ENCODE assay signal across 7 cellular contexts in genomic region chr9:121267689-121268597, GRCh38. TPM values are rescaled to one million over a fixed set of nuclear protein-coding genes. Genes with fewer than 3 reads are reported as not detected.
A peak's percentile ranks its signal among the peaks of the same experiment; 100 is the strongest.
DNase-seq lines count a peak whose midpoint lies in the region; ATAC-seq, FAIRE-seq and TF ChIP-seq lines count a peak whose summit lies in the region.

TSS of gene GSN (plus strand) at chr9:121268162. CDS start at chr9:121301972, 33,810 bp downstream.

- peak within 1 kb of the TSS; percentile 63 to 94 (median 72) for H3K4me3 ChIP-seq in H1 (ENCODE audit: extremely low read depth in 1 of 4, insufficient read depth in 2 of 4, low read depth in 3 of 4, low read length in 4 of 4)

- POLR2A ChIA-PET in H1 (lab: Charles Lee; ENCODE audit: partially characterized antibody), result interaction anchor here (1.3 to 2.6 kb wide), 6 partner anchors 15 to 54 kb away, joined by 5 to 19 read pairs (median 6); no protein-coding TSS in a partner anchor

- H2BK20ac ChIP-seq in H1 (ENCODE audit: low read length), result 0 out of 2 replicates have a peak within 1 kb of the TSS, but pooled peaks have one; percentile 18

- H3K23me2 ChIP-seq in H1 (ENCODE audit: low read depth, low read length), result peaks cover 16% of the 10 kb centered on the region

- no peak within 1 kb of the TSS for H3K23ac ChIP-seq in H1 (ENCODE audit: insufficient read length)

- H4K20me1 ChIP-seq in H1 (replicated peaks in 1 of 2; ENCODE audit: control insufficient read depth in 1 of 2, insufficient read depth in 2 of 2, low read length in 2 of 2), result no peaks in the 10 kb centered on the region

- H2BK15ac ChIP-seq in H1 (ENCODE audit: low read length), result no peak within 1 kb of the TSS; the same call in 1 of the 2 replicates

- H2AFZ ChIP-seq in H1 (ENCODE audit: low read length), result peak within 1 kb of the TSS; percentile 79; the same call in 1 of the 2 replicates

- no peak within 1 kb of the TSS for H2AK5ac ChIP-seq in H1 (ENCODE audit: low read depth, low read length)

- peak within 1 kb of the TSS in 3 of 4 experiments; percentile 22 to 55 (median 47); a peak in 5 of 7 replicates for H3K9ac ChIP-seq in H1 (replicated peaks in 1 of 4; ENCODE audit: extremely low read depth in 1 of 4, low read depth in 3 of 4, low read length in 3 of 4)

- CTCF ChIA-PET in H1 (lab: Charles Lee; ENCODE audit: partially characterized antibody), result interaction anchor here (0.8 to 6.1 kb wide), 24 partner anchors 9 to 348 kb away, joined by 3 to 53 read pairs (median 4); no protein-coding TSS in a partner anchor

- no peak within 1 kb of the TSS for H3K4ac ChIP-seq in H1 (replicated peaks; ENCODE audit: insufficient read length, low read depth, low read length)

- peak in 2 of 3 experiments; percentile 0 to 32; a peak in 2 of 4 replicates for TF ChIP-seq CTCF in H1 (IDR thresholded peaks at IDR 0.05; ENCODE audit: control extremely low read depth in 1 of 3, insufficient read depth in 1 of 3, low read depth in 1 of 3, low read length in 3 of 3)

- H3K18ac ChIP-seq in H1 (ENCODE audit: extremely low read depth, low read length), result peak within 1 kb of the TSS; percentile 94

- no peak for FAIRE-seq in H1 (lab: Jason Lieb, UNC)

- H3K56ac ChIP-seq in H1 (replicated peaks; ENCODE audit: insufficient read length, low read depth, low read length), result no peak within 1 kb of the TSS

- ATAC-seq in GM18502 (IDR thresholded peaks at IDR 0.05; ENCODE audit: poor library complexity, unreplicated experiment), result peak; percentile 65
- peak; percentile 36 for ATAC-seq in HG02870 (IDR thresholded peaks at IDR 0.05; ENCODE audit: unreplicated experiment)

- H3K27ac ChIP-seq in H1 (ENCODE audit: low read depth, low read length), result no peak within 1 kb of the TSS

- peak within 1 kb of the TSS; percentile 65 for H4K5ac ChIP-seq in H1 (ENCODE audit: insufficient read length, low read depth, low read length)

- H3K79me2 ChIP-seq in H1 (ENCODE audit: control insufficient read depth in 1 of 2, insufficient read depth in 2 of 2, low read length in 2 of 2), result peaks cover 0 to 5% of the 10 kb centered on the region in 2 experiments; a peak in 1 of 4 replicates

- no peak for TF ChIP-seq EP300 in H1 (IDR thresholded peaks at IDR 0.05; ENCODE audit: borderline replicate concordance in 1 of 2, low read depth in 2 of 2, low read length in 2 of 2)

- H4K91ac ChIP-seq in H1 (replicated peaks; ENCODE audit: insufficient read length, low read length), result peak within 1 kb of the TSS; percentile 69

- WGBS in H1 (ENCODE audit: extremely low coverage in 1 of 2, insufficient coverage in 1 of 2, insufficient read length in 1 of 2, insufficient replicate concordance in 2 of 2, low coverage in 1 of 2, low lambda C conversion rate in 2 of 2, missing lambda C conversion rate in 1 of 2), 2 experiments, result 3% methylated on average over 26 of the region's 64 CpGs; no CpG with 5 or more reads in 1 of the 2 experiments

- peaks cover 4 to 31% (median 12%) of the 10 kb centered on the region in 4 experiments for H3K4me1 ChIP-seq in H1 (replicated peaks in 1 of 4; ENCODE audit: control insufficient read depth in 3 of 4, insufficient read depth in 4 of 4, low read length in 3 of 4)

- H3K36me3 ChIP-seq in H1 (ENCODE audit: control insufficient read depth in 2 of 4, insufficient read depth in 4 of 4, low read length in 3 of 4), result no peaks in the 10 kb centered on the region

- H3K79me1 ChIP-seq in H1 (ENCODE audit: low read depth, low read length), result no peaks in the 10 kb centered on the region

- H3K14ac ChIP-seq in H1 (ENCODE audit: insufficient read length), result no peak within 1 kb of the TSS

- H4K8ac ChIP-seq in H1 (ENCODE audit: extremely low read depth, insufficient read depth, low read length), result peak within 1 kb of the TSS; percentile 95

- no peak within 1 kb of the TSS for H2BK120ac ChIP-seq in H1 (replicated peaks; ENCODE audit: low read depth, low read length)

- 0 out of 3 replicates have a peak, but pooled peaks of 1 of the 2 experiments have one; percentile 8 for TF ChIP-seq POLR2A in H1 (IDR thresholded peaks at IDR 0.05; ENCODE audit: control extremely low read depth in 1 of 2, low read depth in 2 of 2, low read length in 2 of 2)

- DNase-seq in NCI-H226 (peak; percentile 27), H1 (ENCODE audit: low read depth in 1 of 2, low spot score in 2 of 2) (peak in 1 of 2 experiments; percentile 86), medulla oblongata (ENCODE audit: extremely low spot score) (peak; percentile 87)
- peak; percentile 76 for DNase-seq in activated CD8-positive, alpha-beta memory T cell treated with anti-CD3 and anti-CD28 coated beads for 24 hours
- DNase-seq in stimulated activated CD8-positive, alpha-beta memory T cell treated with anti-CD3 and anti-CD28 coated beads, Interleukin-15, amount 100 ng/mL, for 24 hours (ENCODE audit: low read depth), result peak; percentile 9

- TF ChIP-seq RAD21 in H1 (IDR thresholded peaks at IDR 0.05 in 1 of 2, conservative IDR thresholded peaks at IDR 0.05 in 1 of 2; ENCODE audit: low read depth in 2 of 2, low read length in 2 of 2), result peak in 1 of 2 experiments; percentile 7; a peak in 2 of 4 replicates

- peak within 1 kb of the TSS; percentile 91 to 93 for H3K4me2 ChIP-seq in H1 (ENCODE audit: insufficient read depth in 1 of 2, low read depth in 2 of 2, low read length in 2 of 2)

- peaks cover 0 to 30% (median 22%) of the 10 kb centered on the region in 4 experiments; a peak in 6 of 7 replicates for H3K27me3 ChIP-seq in H1 (replicated peaks in 1 of 4; ENCODE audit: control insufficient read depth in 3 of 4, extremely low read depth in 1 of 4, insufficient read depth in 3 of 4, low read length in 3 of 4)

- H2BK12ac ChIP-seq in H1 (ENCODE audit: low read depth, low read length), result peak within 1 kb of the TSS; percentile 39

- H2BK5ac ChIP-seq in H1 (ENCODE audit: low read depth, low read length), result peak within 1 kb of the TSS; percentile 44; the same call in 1 of the 2 replicates

- H3K9me3 ChIP-seq in H1 (ENCODE audit: insufficient read depth in 2 of 2, low read depth in 1 of 2, low read length in 1 of 2), result no peaks in the 10 kb centered on the region

RNA-seq across cellular contexts. Expression of gene GSN, which starts in this region (rescaled TPM):
- total RNA-seq in H1 (2021; fragmentation: NEBNext Ultra II Directional; extraction: Animal tissue kit (Norgen Biotek cat#: 25700)), result 49.7 and 52.3 TPM in 2 replicates
- 94.5 and 107 TPM in 2 replicates for polyA plus RNA-seq in H1 (2011; rRNA removed)
- polyA plus RNA-seq in H1 (2011; cell fraction: cytosol; rRNA removed), result 101 TPM
- polyA plus RNA-seq in H1 (2011; cell fraction: nucleus; rRNA removed), result 135 TPM
- polyA plus RNA-seq in H1 (2012, experiment 1 of 2), result 54.3 to 109 TPM (median 91.7 TPM) in 4 replicates
- 62.4 TPM for polyA plus RNA-seq in H1 (2012, experiment 2 of 2)
- 15.2 TPM for polyA plus RNA-seq in H1 (2013, experiment 1 of 2)
- 14.2 TPM for polyA plus RNA-seq in H1 (2013, experiment 2 of 2)
- 113 and 127 TPM in 2 replicates for polyA minus RNA-seq in H1 (2011; rRNA and poly(A)+ RNA removed)
- 70.7 TPM for polyA minus RNA-seq in H1 (2011; cell fraction: cytosol; rRNA and poly(A)+ RNA removed)
- polyA minus RNA-seq in H1 (2011; cell fraction: nucleus; rRNA and poly(A)+ RNA removed), result 53.4 TPM
